In the genomic region with DNA sequence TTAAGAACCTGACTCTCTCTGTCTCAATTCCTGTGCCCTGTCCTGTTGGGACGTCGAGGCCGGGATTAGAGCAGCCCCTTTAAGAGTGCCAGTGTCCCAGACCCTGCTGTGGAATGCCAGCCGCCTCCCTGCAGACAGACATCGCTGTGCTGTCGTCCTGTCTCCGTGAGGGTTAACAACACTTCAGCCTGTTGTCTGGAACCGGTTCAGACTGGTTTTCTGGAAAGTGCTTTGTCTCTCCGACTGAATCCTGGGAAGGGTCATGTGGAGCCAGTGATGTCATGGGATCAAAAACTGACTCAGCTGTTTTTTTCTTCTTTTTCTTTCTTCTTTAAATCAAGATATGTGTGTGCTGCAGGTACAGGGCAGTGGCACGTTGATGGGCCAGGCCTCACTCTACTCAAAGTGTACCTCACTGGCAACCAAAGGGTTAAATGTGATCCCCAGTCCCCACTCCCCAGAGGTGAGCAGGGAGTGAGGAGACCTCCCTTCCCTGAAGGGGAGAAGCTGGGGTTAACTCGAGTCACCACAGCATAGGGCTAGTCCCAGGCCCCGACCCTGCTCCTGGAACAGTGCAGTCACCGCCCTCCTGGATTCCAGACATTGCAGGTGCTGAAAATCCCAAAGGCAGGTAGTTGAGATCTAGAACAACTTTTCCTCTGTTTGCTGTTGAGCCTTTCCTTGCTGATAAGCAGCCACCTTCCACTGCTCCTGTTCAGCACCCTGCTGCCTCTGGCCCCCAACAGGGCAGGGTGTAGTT, we compare ENCODE assay signal across 9 cellular contexts. TPM values are rescaled to one million over a fixed set of nuclear protein-coding genes. Genes with fewer than 3 reads are reported as not detected.
A peak's percentile ranks its signal among the peaks of the same experiment; 100 is the strongest.
DNase-seq lines count a peak whose midpoint lies in the region; FAIRE-seq and TF ChIP-seq lines count a peak whose summit lies in the region.
"Had no signal": no experiment of that assay in that cellular context is flagged by ENCODE, and none has a peak within 500 bp of the region (broad histone marks: within the 10 kb centered on the region; RNA-seq: fewer than 3 reads in every experiment).

No MANE protein-coding gene starts in this region.

- H3K4me3 Mint-ChIP-seq in T-helper 1 cell treated with Interleukin-12 subunit alpha and Interleukin-12 subunit beta and Interleukin-4 antibody, amounts not matched to agents 30 μg/mL and 1 μg/mL, for 36 hours = no peak overlapping the region
- H3K4me3 Mint-ChIP-seq: B cell had no signal

- peaks cover 15 to 39% (median 36%) of the 10 kb centered on the region in 4 donors for H3K36me3 ChIP-seq in stomach

- peak overlapping the region; percentile 58 for H3K27ac ChIP-seq in caudate nucleus (ENCODE audit: low read depth, low read length)
- peak overlapping the region; percentile 21 to 90 (median 79) for H3K27ac ChIP-seq in stomach

- no peak for DNase-seq in T-helper 1 cell
- DNase-seq in caudate nucleus (lab: John Stamatoyannopoulos, UW) = peak in 4 of 61 donors; percentile 9 to 53 (median 28)
- peak; percentile 61 for DNase-seq in kidney glomerular epithelial cell (lab: John Stamatoyannopoulos, UW)
- DNase-seq in stomach = peak; percentile 42
- DNase-seq in central memory CD4-positive, alpha-beta T cell = no peak
- DNase-seq in NCI-H1092 treated with DMSO at 0.1 percent for 48 hours (lab: John Stamatoyannopoulos, UW) = no peak
- no peak for DNase-seq in H54 (ENCODE audit: insufficient read length, low spot score)

- no peak for TF ChIP-seq POLR2A in stomach (IDR thresholded peaks at IDR 0.05)
- TF ChIP-seq POLR2A in H54 (IDR thresholded peaks at IDR 0.05; ENCODE audit: low read depth, low read length) = no peak

- H3K4me3 ChIP-seq in stomach = no peak overlapping the region

- H3K27ac Mint-ChIP-seq in T-helper 1 cell treated with Interleukin-12 subunit alpha and Interleukin-12 subunit beta and Interleukin-4 antibody, amounts not matched to agents 30 μg/mL and 1 μg/mL, for 36 hours = peak overlapping the region; percentile 26

- FAIRE-seq in H54 (lab: Jason Lieb, UNC) = no peak

- H3K27me3 ChIP-seq in stomach = no peaks in the 10 kb centered on the region

- H3K4me1 ChIP-seq in stomach = peaks cover 55 to 65% (median 61%) of the 10 kb centered on the region in 4 donors

- WGBS in stomach, 5 donors = 30 to 40% (median 36%) methylated on average over 13 of the region's 13 CpGs

- intact Hi-C loops in stomach (cut with DNase I; ENCODE audit: low total_unique reads) = no loop called here

- H3K36me3 Mint-ChIP-seq in T-helper 1 cell treated with Interleukin-12 subunit alpha and Interleukin-12 subunit beta and Interleukin-4 antibody, amounts not matched to agents 30 μg/mL and 1 μg/mL, for 36 hours (ENCODE audit: low read depth) = peaks cover 50% of the 10 kb centered on the region

- TF ChIP-seq CTCF in stomach (IDR thresholded peaks at IDR 0.05) = no peak

- H3K9me3 Mint-ChIP-seq in T-helper 1 cell treated with Interleukin-12 subunit alpha and Interleukin-12 subunit beta and Interleukin-4 antibody, amounts not matched to agents 30 μg/mL and 1 μg/mL, for 36 hours = peaks cover 34% of the 10 kb centered on the region

- peaks cover 7 to 30% (median 18%) of the 10 kb centered on the region in 4 donors for H3K9me3 ChIP-seq in stomach

- H3K27me3 Mint-ChIP-seq in T-helper 1 cell treated with Interleukin-12 subunit alpha and Interleukin-12 subunit beta and Interleukin-4 antibody, amounts not matched to agents 30 μg/mL and 1 μg/mL, for 36 hours (ENCODE audit: low read depth) = no peaks in the 10 kb centered on the region
- H3K27me3 Mint-ChIP-seq: B cell had no signal

- no peak for TF ChIP-seq EP300 in stomach (IDR thresholded peaks at IDR 0.05)

- H3K4me1 Mint-ChIP-seq in T-helper 1 cell treated with Interleukin-12 subunit alpha and Interleukin-12 subunit beta and Interleukin-4 antibody, amounts not matched to agents 30 μg/mL and 1 μg/mL, for 36 hours (ENCODE audit: low read depth) = peaks cover 33% of the 10 kb centered on the region

RNA-seq across cellular contexts. Expression of a gene that starts 50.8 kb away (rescaled TPM):
- 10 to 100 TPM in 1 of 5 donors, 1 to 10 TPM in 3, not detected in 1; 2.0 to 31.7 (median 5.6) TPM for total RNA-seq in stomach
- polyA plus RNA-seq in stomach = 1 to 10 TPM in 1 of 3 donors, under 1 TPM in 2; 0.93 to 2.0 (median 0.93) TPM

RNA-seq across cellular contexts. Expression of a gene that starts 51.5 kb away (rescaled TPM):
- 100 to 1,000 TPM in 1 of 5 donors, 10 to 100 TPM in 4; 24.5 to 204 (median 71.4) TPM for total RNA-seq in stomach
- 100 to 1,000 TPM; 258 to 367 (median 300) TPM for polyA plus RNA-seq in stomach

RNA-seq across cellular contexts. Expression of a gene that starts 59.0 kb away (rescaled TPM):
- total RNA-seq in stomach = 100 to 1,000 TPM in 1 of 5 donors, 10 to 100 TPM in 3, 1 to 10 TPM in 1; 9.3 to 119 (median 27.2) TPM
- 10 to 100 TPM; 10.1 to 21.4 (median 17.9) TPM for polyA plus RNA-seq in stomach

Comparison
In these comparisons a context has a peak if more than half of its experiments do, and no peak if none do; other contexts are left out.
1. DNase-seq: peak in kidney glomerular epithelial cell (single experiment) and stomach (single experiment); none in T-helper 1 cell (0 of 5), central memory CD4-positive, alpha-beta T cell (single experiment), NCI-H1092 treated with DMSO at 0.1 percent for 48 hours (single experiment) and H54 (single experiment).